Comparison of ENCODE assay signal across 17 cellular contexts in the genomic region with DNA sequence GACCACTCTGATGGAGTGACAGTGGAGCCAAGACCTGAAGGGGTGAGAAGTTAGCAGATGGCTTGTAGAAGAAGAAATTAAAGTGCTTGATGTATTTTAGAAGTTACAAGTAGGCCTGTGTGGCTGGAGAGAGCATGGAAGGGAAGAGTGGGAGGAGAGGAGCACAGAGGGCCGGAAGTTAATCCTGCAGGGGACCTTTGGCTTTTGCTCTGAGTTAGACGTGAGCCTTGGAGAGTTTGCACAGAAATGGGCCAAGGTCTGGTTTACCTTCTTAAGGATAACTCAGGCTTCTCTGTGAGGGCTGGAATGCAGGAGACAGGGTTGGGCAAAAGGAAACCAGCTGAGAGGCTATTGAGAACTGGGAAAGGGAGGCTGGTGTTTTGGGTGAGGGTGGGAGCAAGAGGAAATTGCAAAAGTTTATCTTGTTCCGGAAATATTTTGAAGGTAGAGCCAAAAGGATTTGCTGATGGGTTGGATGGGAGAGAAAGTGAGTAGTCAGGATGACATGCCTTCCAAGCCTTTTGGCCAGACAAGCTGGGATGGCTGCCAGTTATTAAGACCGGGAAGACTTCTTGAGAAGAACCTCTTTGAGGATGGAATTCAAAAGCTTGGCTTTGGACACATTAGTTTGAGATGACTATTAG. TPM values are rescaled to one million over a fixed set of nuclear protein-coding genes. Genes with fewer than 3 reads are reported as not detected.
A peak's percentile ranks its signal among the peaks of the same experiment; 100 is the strongest.
DNase-seq lines count a peak whose midpoint lies in the region; ATAC-seq and TF ChIP-seq lines count a peak whose summit lies in the region.
"Had no signal": no experiment of that assay in that cellular context is flagged by ENCODE, and none has a peak within 500 bp of the region (broad histone marks: within the 10 kb centered on the region; RNA-seq: fewer than 3 reads in every experiment).

No MANE protein-coding gene starts in this region.

- H3K27me3 Mint-ChIP-seq in HFFc6 (ENCODE audit: insufficient read depth), result peaks cover 2% of the 10 kb centered on the region
- peaks cover 7 to 22% of the 10 kb centered on the region in 2 donors for H3K27me3 Mint-ChIP-seq in CD8-positive, alpha-beta memory T cell

- peaks cover 23% of the 10 kb centered on the region for H3K4me1 ChIP-seq in ACC112 (ENCODE audit: control insufficient read depth, insufficient read depth, low read length, unreplicated experiment)
- H3K4me1 ChIP-seq in CD8-positive, alpha-beta memory T cell (ENCODE audit: insufficient read depth, low read length), result no peaks in the 10 kb centered on the region
- H3K4me1 ChIP-seq: pancreas had no signal

- H3K36me3 ChIP-seq in ACC112 (ENCODE audit: insufficient read depth, low read length), result no peaks in the 10 kb centered on the region
- no peaks in the 10 kb centered on the region for H3K36me3 ChIP-seq in CD8-positive, alpha-beta memory T cell (ENCODE audit: insufficient read depth, low read length)
- H3K36me3 ChIP-seq: pancreas had no signal

- H3K27ac Mint-ChIP-seq in HFFc6, result peak overlapping the region; percentile 5; the same call in 1 of the 2 replicates
- H3K27ac Mint-ChIP-seq in CD8-positive, alpha-beta memory T cell, result no peak overlapping the region
- H3K27ac Mint-ChIP-seq: B cell; stimulated activated memory B cell treated with anti-CD40 and anti-IgM and Interleukin-4, amounts not matched to agents 10 μg/mL and 1 μg/mL and 100 μg/mL, for 72 hours had no signal

- ATAC-seq in left ventricle myocardium superior (peak; percentile 90), GM18870 (IDR thresholded peaks at IDR 0.05; ENCODE audit: unreplicated experiment) (no peak)
- ATAC-seq: stimulated activated memory B cell treated with anti-CD40 and anti-IgM and Interleukin-4, amounts not matched to agents 10 μg/mL and 1 μg/mL and 100 μg/mL, for 72 hours had no signal

- intact Hi-C loops in left ventricle myocardium superior (cut with micrococcal nuclease), result no loop called here

- H3K4me1 Mint-ChIP-seq in HFFc6 (ENCODE audit: low read depth), result peaks cover 28% of the 10 kb centered on the region
- no peaks in the 10 kb centered on the region for H3K4me1 Mint-ChIP-seq in CD8-positive, alpha-beta memory T cell
- H3K4me1 Mint-ChIP-seq: B cell; stimulated activated memory B cell treated with anti-CD40 and anti-IgM and Interleukin-4, amounts not matched to agents 10 μg/mL and 1 μg/mL and 100 μg/mL, for 72 hours had no signal

- H3K9me3 ChIP-seq in CD8-positive, alpha-beta memory T cell (ENCODE audit: low read length), result no peaks in the 10 kb centered on the region
- H3K9me3 ChIP-seq: pancreas had no signal

- POLR2A ChIA-PET in CD8-positive, alpha-beta memory T cell (lab: Charles Lee), result no interaction called here

- no peaks in the 10 kb centered on the region for H3K36me3 Mint-ChIP-seq in HFFc6 (ENCODE audit: low read depth)
- H3K36me3 Mint-ChIP-seq in CD8-positive, alpha-beta memory T cell, result peaks cover 0 to 4% (median 0%) of the 10 kb centered on the region in 3 donors
- H3K36me3 Mint-ChIP-seq: stimulated activated memory B cell treated with anti-CD40 and anti-IgM and Interleukin-4, amounts not matched to agents 10 μg/mL and 1 μg/mL and 100 μg/mL, for 72 hours had no signal

- H3K27ac ChIP-seq in ACC112 (ENCODE audit: low read depth, low read length), result peak overlapping the region; percentile 66
- H3K27ac ChIP-seq in CD8-positive, alpha-beta memory T cell (ENCODE audit: low read depth, low read length), result no peak overlapping the region
- H3K27ac ChIP-seq: pancreas had no signal

- H3K4me3 Mint-ChIP-seq in HFFc6, result peak overlapping the region; percentile 20; the same call in 1 of the 2 replicates
- no peak overlapping the region for H3K4me3 Mint-ChIP-seq in CD8-positive, alpha-beta memory T cell
- H3K4me3 Mint-ChIP-seq: B cell; stimulated activated memory B cell treated with anti-CD40 and anti-IgM and Interleukin-4, amounts not matched to agents 10 μg/mL and 1 μg/mL and 100 μg/mL, for 72 hours had no signal

- H3K4me3 ChIP-seq in ACC112 (ENCODE audit: low read depth, low read length) (no peak overlapping the region), cardiac fibroblast (replicated peaks in 1 of 2; ENCODE audit: low read depth in 2 of 2, low read length in 2 of 2) (no peak overlapping the region)
- no peak overlapping the region for H3K4me3 ChIP-seq in CD8-positive, alpha-beta memory T cell (ENCODE audit: low read length)
- H3K4me3 ChIP-seq: pancreas had no signal

- no peak overlapping the region for H2AFZ ChIP-seq in ACC112 (ENCODE audit: low read length, unreplicated experiment)

- peak; percentile 73 for DNase-seq in HFFc6
- peak; percentile 96 to 98 for DNase-seq in cardiac fibroblast (ENCODE audit: low read depth in 2 of 2)
- peak; percentile 52 for DNase-seq in left ventricle myocardium superior
- DNase-seq in CD8-positive, alpha-beta memory T cell, result no peak
- no peak for DNase-seq in activated CD4-positive, alpha-beta T cell treated with anti-CD3 and anti-CD28 coated beads for 48 hours
- DNase-seq in NCI-H128 (lab: John Stamatoyannopoulos, UW; ENCODE audit: unreplicated experiment), result no peak
- DNase-seq: activated naive CD4-positive, alpha-beta T cell treated with anti-CD3 and anti-CD28 coated beads, Interleukin-2, amount 50 U/mL, for 16 hours; cortex of kidney; DND-41; glutamatergic neuron; NCI-H446 treated with DMSO at 0.1 percent for 48 hours; pancreas; stimulated activated CD4-positive, alpha-beta T cell treated with anti-CD3 and anti-CD28 coated beads, Interleukin-1b, Interleukin-23, amount 100 ng/mL, for 48 hours had no signal

- CTCF ChIA-PET in CD8-positive, alpha-beta memory T cell (lab: Charles Lee), result no interaction called here

- H3K27me3 ChIP-seq in ACC112 (ENCODE audit: insufficient read depth, low read length), result no peaks in the 10 kb centered on the region
- no peaks in the 10 kb centered on the region for H3K27me3 ChIP-seq in CD8-positive, alpha-beta memory T cell (ENCODE audit: insufficient read depth, low read length, poor library complexity, severe bottlenecking)
- H3K27me3 ChIP-seq: pancreas had no signal

- no peaks in the 10 kb centered on the region for H3K9me3 Mint-ChIP-seq in HFFc6
- no peaks in the 10 kb centered on the region for H3K9me3 Mint-ChIP-seq in CD8-positive, alpha-beta memory T cell
- H3K9me3 Mint-ChIP-seq: stimulated activated memory B cell treated with anti-CD40 and anti-IgM and Interleukin-4, amounts not matched to agents 10 μg/mL and 1 μg/mL and 100 μg/mL, for 72 hours had no signal

- H3K79me2 ChIP-seq in ACC112 (ENCODE audit: control insufficient read depth, insufficient read depth, low read length, unreplicated experiment), result no peaks in the 10 kb centered on the region

- TF ChIP-seq CTCF in HFFc6 (IDR thresholded peaks at IDR 0.05) (no peak), cardiac fibroblast (IDR thresholded peaks at IDR 0.05; ENCODE audit: low read depth, low read length) (no peak)

RNA-seq across cellular contexts. Expression of gene F2RL1, which starts 17.5 kb away (rescaled TPM):
- 1 to 10 TPM; 2.9 to 6.4 (median 6.0) TPM for total RNA-seq in HFFc6 (2021; fragmentation: NEBNext Ultra II Directional; extraction: Animal tissue kit (Norgen Biotek cat#: 25700))
- total RNA-seq in left ventricle myocardium superior, result 1.1 TPM
- total RNA-seq in CD8-positive, alpha-beta memory T cell, result 1 to 10 TPM; 1.8 to 2.1 TPM
- polyA plus RNA-seq in CD8-positive, alpha-beta memory T cell, result 4.8 TPM

RNA-seq across cellular contexts. Expression of gene S100Z, which starts 48.5 kb away (rescaled TPM):
- total RNA-seq in HFFc6 (2021; fragmentation: NEBNext Ultra II Directional; extraction: Animal tissue kit (Norgen Biotek cat#: 25700)), result not detected
- total RNA-seq in left ventricle myocardium superior, result 0.20 TPM
- total RNA-seq in CD8-positive, alpha-beta memory T cell, result under 1 TPM in 1 of 2 experiments, not detected in 1; 0.48 TPM
- polyA plus RNA-seq in CD8-positive, alpha-beta memory T cell, result not detected

Comparison
In these comparisons a context has a peak if more than half of its experiments do, and no peak if none do; other contexts are left out.
1. DNase-seq: peak in HFFc6 (single experiment), cardiac fibroblast (2 of 2) and left ventricle myocardium superior (single experiment); none in CD8-positive, alpha-beta memory T cell (0 of 5), activated CD4-positive, alpha-beta T cell treated with anti-CD3 and anti-CD28 coated beads for 48 hours (single experiment) and NCI-H128 (single experiment).